Comparison of ENCODE assay signal across 10 cellular contexts in genomic region chr2:33133436-33133835, GRCh38.
A peak's percentile ranks its signal among the peaks of the same experiment; 100 is the strongest.
DNase-seq lines count a peak whose midpoint lies in the region; ATAC-seq, FAIRE-seq and TF ChIP-seq lines count a peak whose summit lies in the region.
"Had no signal": no experiment of that assay in that cellular context is flagged by ENCODE, and none has a peak within 500 bp of the region (broad histone marks: within the 10 kb centered on the region; RNA-seq: fewer than 3 reads in every experiment).

No MANE protein-coding gene starts in this region.

- no peak for FAIRE-seq in H54 (lab: Jason Lieb, UNC)

- ATAC-seq in SK-N-SH treated with all-trans-retinoic acid at 6 μM for 48 hours = peak; percentile 4
- ATAC-seq in HG03457 (IDR thresholded peaks at IDR 0.05; ENCODE audit: unreplicated experiment) = no peak
- no peak for ATAC-seq in left colon
- ATAC-seq in GM21619 (IDR thresholded peaks at IDR 0.05; ENCODE audit: unreplicated experiment) = no peak

- no peak for TF ChIP-seq POLR2A in H54 (IDR thresholded peaks at IDR 0.05; ENCODE audit: low read depth, low read length)

- H3K4me3 ChIP-seq in AG04450 (ENCODE audit: low read depth, low read length) (peak overlapping the region; percentile 46), fibroblast of pulmonary artery (replicated peaks; ENCODE audit: low read depth, low read length) (peak overlapping the region; percentile 84), neutrophil (ENCODE audit: low read depth in 1 of 2, low read length in 1 of 2) (peak overlapping the region; percentile 11 to 19)

- CTCF ChIA-PET in AG04450 (lab: Charles Lee) = interaction anchor here (0.6 to 1.8 kb wide), 4 partner anchors 97 to 438 kb away, joined by 4 to 6 read pairs (median 5); no protein-coding TSS in a partner anchor

- DNase-seq in AG04450 (ENCODE audit: low read depth, low spot score) = no peak
- no peak for DNase-seq in fibroblast of pulmonary artery (ENCODE audit: low read depth)
- no peak for DNase-seq in H54 (ENCODE audit: insufficient read length, low spot score)
- no peak for DNase-seq in left colon
- DNase-seq: NCI-H1105 treated with DMSO at 0.1 percent for 48 hours; stimulated activated CD8-positive, alpha-beta memory T cell treated with anti-CD3 and anti-CD28 coated beads, Interleukin-4, amount 100 ng/mL, for 48 hours had no signal

- no peaks in the 10 kb centered on the region for H3K36me3 ChIP-seq in neutrophil

- H3K27me3 ChIP-seq in AG04450 (ENCODE audit: control insufficient read depth, insufficient read depth, low read length) (no peaks in the 10 kb centered on the region), neutrophil (no peaks in the 10 kb centered on the region)

- H3K4me1 ChIP-seq in neutrophil (ENCODE audit: control insufficient read depth in 1 of 2, insufficient read depth in 1 of 2, low read depth in 1 of 2, low read length in 1 of 2) = peaks cover 63 to 79% of the 10 kb centered on the region in 2 experiments

- peak overlapping the region; percentile 98 for H3K27ac ChIP-seq in AG04450 (ENCODE audit: low read depth, low read length)
- H3K27ac ChIP-seq in neutrophil = peak overlapping the region; percentile 77

- intact Hi-C loops in left colon (cut with DNase I, micrococcal nuclease) = no loop called here

- H3K9me3 ChIP-seq in AG04450 (ENCODE audit: control insufficient read depth, insufficient read depth, low read length) (no peaks in the 10 kb centered on the region), neutrophil (no peaks in the 10 kb centered on the region)

- POLR2A ChIA-PET in AG04450 (lab: Yijun Ruan, JAX) = interaction anchor here (0.7 to 1.8 kb wide), 9 partner anchors 11 to 255 kb away, joined by 3 to 9 read pairs (median 5); no protein-coding TSS in a partner anchor

- TF ChIP-seq CTCF in AG04450 (IDR thresholded peaks at IDR 0.05; ENCODE audit: low read depth, low read length) = no peak
- no peak for TF ChIP-seq CTCF in fibroblast of pulmonary artery (IDR thresholded peaks at IDR 0.05; ENCODE audit: low read length, missing control alignments)
- TF ChIP-seq CTCF in neutrophil (IDR thresholded peaks at IDR 0.05) = no peak

TF ChIP-seq in SK-N-SH treated with all-trans-retinoic acid at 6 μM for 48 hours, 23 proteins besides CTCF, POLR2A, EP300 and RAD21:
- TF ChIP-seq GLIS3 (CRISPR knock-in tag; IDR thresholded peaks at IDR 0.05) (no peak), ARNTL (CRISPR knock-in tag; IDR thresholded peaks at IDR 0.05; ENCODE audit: borderline replicate concordance, low read depth) (no peak), ZNF565 (CRISPR knock-in tag; conservative IDR thresholded peaks at IDR 0.05; ENCODE audit: low read depth) (no peak), ZNF70 (CRISPR knock-in tag; IDR thresholded peaks at IDR 0.05) (no peak), ESRRG (CRISPR knock-in tag; IDR thresholded peaks at IDR 0.05) (no peak)

Comparison
In these comparisons a context has a peak if more than half of its experiments do, and no peak if none do; other contexts are left out.
1. H3K4me3 ChIP-seq: peak in every context shown above with its lines; median percentile 84 in fibroblast of pulmonary artery; 46 in AG04450; 15 in neutrophil.